14 cellular contexts compared by ENCODE assay signal in the genomic region with DNA sequence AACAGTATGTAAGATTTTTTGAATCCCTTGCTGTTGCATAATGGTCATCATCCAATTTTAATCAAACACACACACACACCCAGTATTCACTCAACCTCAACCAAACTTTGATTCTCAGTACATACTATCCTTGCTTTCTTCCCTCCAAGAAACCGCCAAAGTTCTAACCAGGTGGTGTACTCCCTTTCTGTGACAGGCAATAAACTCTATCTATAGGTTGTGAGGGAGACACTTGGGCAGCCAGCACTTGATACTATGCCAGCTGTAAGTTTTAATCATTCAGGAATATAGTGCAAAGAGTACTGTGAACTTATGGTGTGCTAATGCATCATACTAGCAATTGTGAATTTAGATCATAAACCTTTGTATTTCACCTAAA.
A peak's percentile ranks its signal among the peaks of the same experiment; 100 is the strongest.
DNase-seq lines count a peak whose midpoint lies in the region; ATAC-seq and TF ChIP-seq lines count a peak whose summit lies in the region.
"Had no signal": no experiment of that assay in that cellular context is flagged by ENCODE, and none has a peak within 500 bp of the region (broad histone marks: within the 10 kb centered on the region; RNA-seq: fewer than 3 reads in every experiment).

No MANE protein-coding gene starts in this region.

- TF ChIP-seq CTCF in GM20000 (IDR thresholded peaks at IDR 0.05; ENCODE audit: extremely low read depth, missing control alignments), result no peak

- peaks cover 2% of the 10 kb centered on the region for H3K36me3 Mint-ChIP-seq in T-helper 2 cell treated with Interferon-gamma antibody and Interleukin-4, amounts not matched to agents 5 μg/mL and 100 μg/mL, for 36 hours (ENCODE audit: low read depth)
- H3K36me3 Mint-ChIP-seq: stimulated activated effector memory CD8-positive, alpha-beta T cell treated with anti-CD3 and anti-CD28 coated beads, Interleukin-12 subunit alpha, Interleukin-12 subunit beta, amount 100 ng/mL, for 72 hours had no signal

- H3K27me3 Mint-ChIP-seq in T-helper 2 cell treated with Interferon-gamma antibody and Interleukin-4, amounts not matched to agents 5 μg/mL and 100 μg/mL, for 36 hours (ENCODE audit: low read depth), result no peaks in the 10 kb centered on the region
- H3K27me3 Mint-ChIP-seq: activated naive CD8-positive, alpha-beta T cell treated with anti-CD3 and anti-CD28 coated beads, Interleukin-2, amount 10 ng/mL, durations not matched to agents 7 days and 5 days had no signal

- no peak overlapping the region for H3K27ac Mint-ChIP-seq in T-helper 2 cell treated with Interferon-gamma antibody and Interleukin-4, amounts not matched to agents 5 μg/mL and 100 μg/mL, for 36 hours
- H3K27ac Mint-ChIP-seq: activated naive CD8-positive, alpha-beta T cell treated with anti-CD3 and anti-CD28 coated beads, Interleukin-2, amount 10 ng/mL, durations not matched to agents 7 days and 5 days; stimulated activated effector memory CD8-positive, alpha-beta T cell treated with anti-CD3 and anti-CD28 coated beads, Interleukin-12 subunit alpha, Interleukin-12 subunit beta, amount 100 ng/mL, for 72 hours had no signal

- no peak overlapping the region for H3K4me3 Mint-ChIP-seq in T-helper 2 cell treated with Interferon-gamma antibody and Interleukin-4, amounts not matched to agents 5 μg/mL and 100 μg/mL, for 36 hours
- H3K4me3 Mint-ChIP-seq: activated naive CD8-positive, alpha-beta T cell treated with anti-CD3 and anti-CD28 coated beads, Interleukin-2, amount 10 ng/mL, durations not matched to agents 7 days and 5 days; stimulated activated effector memory CD8-positive, alpha-beta T cell treated with anti-CD3 and anti-CD28 coated beads, Interleukin-12 subunit alpha, Interleukin-12 subunit beta, amount 100 ng/mL, for 72 hours had no signal

- peak overlapping the region; percentile 58 for H3K27ac ChIP-seq in caudate nucleus (ENCODE audit: low read depth, low read length)
- H3K27ac ChIP-seq: esophagus squamous epithelium had no signal

- no peak for DNase-seq in caudate nucleus (lab: John Stamatoyannopoulos, UW)
- no peak for DNase-seq in GM20000 (ENCODE audit: low spot score)
- no peak for DNase-seq in NCI-H1092 (lab: John Stamatoyannopoulos, UW)
- no peak for DNase-seq in NCI-H748 (lab: John Stamatoyannopoulos, UW; ENCODE audit: unreplicated experiment)
- DNase-seq in T-helper 2 cell treated with Interferon-gamma antibody and Interleukin-4, amounts not matched to agents 5 μg/mL and 100 μg/mL, for 36 hours (ENCODE audit: low spot score), result no peak
- DNase-seq: activated CD8-positive, alpha-beta memory T cell treated with anti-CD3 and anti-CD28 coated beads, Interleukin-2, amount 50 U/mL, for 48 hours; activated naive CD8-positive, alpha-beta T cell treated with anti-CD3 and anti-CD28 coated beads, Interleukin-2, amount 10 ng/mL, durations not matched to agents 7 days and 5 days; esophagus squamous epithelium; NCI-H1417; NCI-H526 treated with DMSO at 0.1 percent for 48 hours had no signal

- H3K9me3 Mint-ChIP-seq in T-helper 2 cell treated with Interferon-gamma antibody and Interleukin-4, amounts not matched to agents 5 μg/mL and 100 μg/mL, for 36 hours, result peaks cover 6% of the 10 kb centered on the region
- H3K9me3 Mint-ChIP-seq: stimulated activated effector memory CD8-positive, alpha-beta T cell treated with anti-CD3 and anti-CD28 coated beads, Interleukin-12 subunit alpha, Interleukin-12 subunit beta, amount 100 ng/mL, for 72 hours had no signal

- ATAC-seq in GM18498 (IDR thresholded peaks at IDR 0.05; ENCODE audit: unreplicated experiment) (peak; percentile 36), GM21367 (IDR thresholded peaks at IDR 0.05; ENCODE audit: unreplicated experiment) (peak; percentile 14), HG03103 (IDR thresholded peaks at IDR 0.05; ENCODE audit: low read depth, unreplicated experiment) (peak; percentile 19)
- ATAC-seq: stimulated activated effector memory CD8-positive, alpha-beta T cell treated with anti-CD3 and anti-CD28 coated beads, Interleukin-12 subunit alpha, Interleukin-12 subunit beta, amount 100 ng/mL, for 72 hours had no signal

- peaks cover 9% of the 10 kb centered on the region for H3K4me1 Mint-ChIP-seq in T-helper 2 cell treated with Interferon-gamma antibody and Interleukin-4, amounts not matched to agents 5 μg/mL and 100 μg/mL, for 36 hours (ENCODE audit: low read depth)
